In the genomic region with DNA sequence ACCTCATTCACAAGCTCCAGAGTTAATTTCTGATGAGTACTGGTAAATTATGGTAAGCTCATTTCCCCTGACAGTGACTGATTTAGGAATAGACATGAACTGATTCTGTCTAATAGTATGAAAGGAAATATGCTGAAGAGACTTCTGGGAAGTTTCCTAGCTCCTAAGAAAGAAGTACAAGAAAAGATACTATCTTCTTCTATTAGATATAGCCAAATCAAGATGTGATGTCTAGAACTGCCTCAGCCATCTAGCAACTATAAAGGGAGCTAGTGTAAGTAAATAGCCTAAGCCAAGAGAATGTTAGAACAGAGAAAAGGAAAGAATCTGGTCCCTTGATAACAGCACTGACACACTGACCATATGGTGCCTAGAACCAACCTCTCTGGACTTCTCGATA, we compare ENCODE assay signal across 14 cellular contexts.
"Had no signal": no experiment of that assay in that cellular context is flagged by ENCODE, and none has a peak within 500 bp of the region (broad histone marks: within the 10 kb centered on the region; RNA-seq: fewer than 3 reads in every experiment).

No MANE protein-coding gene starts in this region.

- H3K9me3 Mint-ChIP-seq: activated naive CD8-positive, alpha-beta T cell treated with anti-CD3 and anti-CD28 coated beads, Interleukin-2, amount 50 U/mL, for 24 hours; neural crest cell; stimulated activated naive CD8-positive, alpha-beta T cell treated with anti-CD3 and anti-CD28 coated beads, Interleukin-15, amount 100 ng/mL, for 72 hours; WTC11 had no signal

- H3K27ac Mint-ChIP-seq: activated naive CD8-positive, alpha-beta T cell treated with anti-CD3 and anti-CD28 coated beads, Interleukin-2, amount 50 U/mL, for 24 hours had no signal

- H3K9me3 ChIP-seq: ascending aorta, thoracic aorta had no signal

- H3K27me3 ChIP-seq: ascending aorta had no signal

- H3K4me3 Mint-ChIP-seq: activated naive CD8-positive, alpha-beta T cell treated with anti-CD3 and anti-CD28 coated beads, Interleukin-2, amount 50 U/mL, for 24 hours; neural crest cell; stimulated activated naive CD8-positive, alpha-beta T cell treated with anti-CD3 and anti-CD28 coated beads, Interleukin-15, amount 100 ng/mL, for 72 hours had no signal

- H3K27me3 Mint-ChIP-seq: activated naive CD8-positive, alpha-beta T cell treated with anti-CD3 and anti-CD28 coated beads, Interleukin-2, amount 50 U/mL, for 24 hours; stimulated activated naive CD8-positive, alpha-beta T cell treated with anti-CD3 and anti-CD28 coated beads, Interleukin-15, amount 100 ng/mL, for 72 hours had no signal

- H3K4me1 ChIP-seq: ascending aorta had no signal

- ATAC-seq: activated naive CD8-positive, alpha-beta T cell treated with anti-CD3 and anti-CD28 coated beads, Interleukin-2, amount 50 U/mL, for 24 hours; stimulated activated naive CD8-positive, alpha-beta T cell treated with anti-CD3 and anti-CD28 coated beads, Interleukin-15, amount 100 ng/mL, for 72 hours; WTC11 had no signal

- H3K9ac ChIP-seq: parathyroid adenoma had no signal

- H2AFZ ChIP-seq: parathyroid adenoma had no signal

- DNase-seq: activated CD4-positive, alpha-beta T cell treated with anti-CD3 and anti-CD28 coated beads for 48 hours; activated CD8-positive, alpha-beta memory T cell treated with anti-CD3 and anti-CD28 coated beads for 24 hours; activated naive CD8-positive, alpha-beta T cell treated with anti-CD3 and anti-CD28 coated beads, Interleukin-2, amount 50 U/mL, for 24 hours; erythroblast; hippocampal formation; kidney glomerular epithelial cell; stimulated activated CD4-positive, alpha-beta T cell treated with anti-CD3 and anti-CD28 coated beads, Interleukin-15, amount 100 ng/mL, for 24 hours; stimulated activated CD4-positive, alpha-beta T cell treated with anti-CD3 and anti-CD28 coated beads, Interleukin-4, amount 100 ng/mL, for 24 hours; stimulated activated naive CD8-positive, alpha-beta T cell treated with anti-CD3 and anti-CD28 coated beads, Interleukin-15, amount 100 ng/mL, for 72 hours had no signal

- H3K4me3 ChIP-seq: ascending aorta, thoracic aorta had no signal

- H3K79me2 ChIP-seq: parathyroid adenoma had no signal
